Comparison of ENCODE assay signal across 8 cellular contexts in genomic region chr7:157009778-157010587, GRCh38. TPM values are rescaled to one million over a fixed set of nuclear protein-coding genes. Genes with fewer than 3 reads are reported as not detected.
DNase-seq lines count a peak whose midpoint lies in the region; ATAC-seq and TF ChIP-seq lines count a peak whose summit lies in the region.

No MANE protein-coding gene starts in this region.

- H3K36me3 ChIP-seq in iPS-15b (ENCODE audit: control insufficient read depth, insufficient read depth, low read length) (no peaks in the 10 kb centered on the region), thymus (ENCODE audit: control insufficient read depth, insufficient read depth) (no peaks in the 10 kb centered on the region), adrenal gland (replicated peaks in 1 of 2) (no peaks in the 10 kb centered on the region)

- TF ChIP-seq POLR2A in adrenal gland (IDR thresholded peaks at IDR 0.05) = no peak

- no peaks in the 10 kb centered on the region for H3K9me3 ChIP-seq in iPS-15b (ENCODE audit: control insufficient read depth, insufficient read depth, low read length)
- no peaks in the 10 kb centered on the region for H3K9me3 ChIP-seq in thymus (ENCODE audit: control insufficient read depth)
- H3K9me3 ChIP-seq in adrenal gland (replicated peaks in 1 of 3) = no peaks in the 10 kb centered on the region

- H3K27ac ChIP-seq in thymus (ENCODE audit: low read depth) (no peak overlapping the region), adrenal gland (no peak overlapping the region)

- intact Hi-C loops in adrenal gland (cut with DNase I) = no loop called here

- H3K4me1 ChIP-seq in iPS-15b (ENCODE audit: control insufficient read depth, insufficient read depth, low read length) = peaks cover 16% of the 10 kb centered on the region
- peaks cover 12% of the 10 kb centered on the region for H3K4me1 ChIP-seq in thymus (ENCODE audit: control insufficient read depth, insufficient read depth, low read length)
- peaks cover 3 to 6% of the 10 kb centered on the region in 2 donors for H3K4me1 ChIP-seq in adrenal gland (replicated peaks in 1 of 2)

- H3K9ac ChIP-seq in iPS-15b (ENCODE audit: low read depth, low read length) = no peak overlapping the region

- H3K27me3 ChIP-seq in iPS-15b (ENCODE audit: control insufficient read depth, insufficient read depth, low read length) (peaks cover 90% of the 10 kb centered on the region), thymus (ENCODE audit: control insufficient read depth, insufficient read depth) (peaks cover 92% of the 10 kb centered on the region), adrenal gland (peaks cover 85% of the 10 kb centered on the region)

- ATAC-seq in HG02623 (IDR thresholded peaks at IDR 0.05; ENCODE audit: unreplicated experiment) = peak; percentile 24

- under 1% methylated on average over 124 of the region's 130 CpGs for WGBS in thymus
- WGBS in adrenal gland, 4 donors = 0 to 1% (median 0%) methylated on average over 2 to 130 of the region's 130 CpGs; no CpG with 5 or more reads in 1 of the 4 donors

- DNase-seq in NCI-H748 (lab: John Stamatoyannopoulos, UW; ENCODE audit: unreplicated experiment) (peak; percentile 64), NCI-H748 treated with DMSO at 0.1 percent for 48 hours (lab: John Stamatoyannopoulos, UW) (no peak), RKO (ENCODE audit: low spot score) (peak; percentile 40), activated gamma-delta T cell treated with Interleukin-2 at 50 U/mL for 16 hours (no peak), adrenal gland (no peak)

- H3K4me3 ChIP-seq in iPS-15b (ENCODE audit: low read depth, low read length) (peak overlapping the region; percentile 37), thymus (ENCODE audit: low read length) (peak overlapping the region; percentile 63), adrenal gland (peak overlapping the region in 2 of 4 donors; percentile 13 to 48)

- TF ChIP-seq CTCF in adrenal gland (IDR thresholded peaks at IDR 0.05) = no peak

RNA-seq across cellular contexts. Expression of gene MNX1, which starts 0.5 kb away (rescaled TPM):
- polyA plus RNA-seq in thymus = 0.07 TPM
- total RNA-seq in adrenal gland = under 1 TPM in 1 of 8 donors, not detected in 7; 0.11 TPM
- not detected for polyA plus RNA-seq in adrenal gland

Comparison
In these comparisons a context has a peak if more than half of its experiments do, and no peak if none do; other contexts are left out.
1. DNase-seq: peak in NCI-H748 (single experiment) and RKO (single experiment); none in NCI-H748 treated with DMSO at 0.1 percent for 48 hours (single experiment), activated gamma-delta T cell treated with Interleukin-2 at 50 U/mL for 16 hours (single experiment) and adrenal gland (0 of 7).